In genomic region chr1:85629532-85629920, GRCh38 we compare ENCODE assay signal across 8 cellular contexts. TPM values are rescaled to one million over a fixed set of nuclear protein-coding genes. Genes with fewer than 3 reads are reported as not detected.
DNase-seq lines count a peak whose midpoint lies in the region; ATAC-seq, FAIRE-seq and TF ChIP-seq lines count a peak whose summit lies in the region.

No MANE protein-coding gene starts in this region.

- H3K36me3 ChIP-seq in HUES48 (ENCODE audit: control insufficient read depth, insufficient read depth, low read length), result no peaks in the 10 kb centered on the region
- H3K36me3 ChIP-seq in HepG2 (replicated peaks in 1 of 2; ENCODE audit: control insufficient read depth in 1 of 2, insufficient read depth in 2 of 2, low read length in 2 of 2), result no peaks in the 10 kb centered on the region
- no peaks in the 10 kb centered on the region for H3K36me3 ChIP-seq in thyroid gland

- H3K27ac ChIP-seq in HUES48 (ENCODE audit: low read depth, low read length) (peak overlapping the region; percentile 59), HepG2 (ENCODE audit: extremely low read length, insufficient read depth, low read length) (peak overlapping the region; percentile 91), thyroid gland (peak overlapping the region; percentile 78 to 97 (median 92))

- no peaks in the 10 kb centered on the region for H4K20me1 ChIP-seq in HepG2 (ENCODE audit: insufficient read depth, low read length)

- in situ Hi-C loops in astrocyte of the spinal cord (cut with HindIII; ENCODE audit: low sequenced_read_pairs), result no loop called here
- in situ Hi-C loops in HepG2 (cut with HindIII; ENCODE audit: extremely low pct_ligation_motif_present, low pct_unique_long_range_greater_than_20kb), result no loop called here

- DNase-seq in astrocyte of the spinal cord (ENCODE audit: low read depth, low spot score), result peak; percentile 44
- peak; percentile 74 for DNase-seq in HepG2 (ENCODE audit: low spot score)
- no peak for DNase-seq in thyroid gland
- DNase-seq in left colon, result no peak
- no peak for DNase-seq in SHP77 treated with DMSO at 0.1 percent for 48 hours (lab: John Stamatoyannopoulos, UW)

- TF ChIP-seq EP300 in HepG2 (IDR thresholded peaks at IDR 0.05; ENCODE audit: low read depth in 2 of 2, low read length in 2 of 2) (peak in 1 of 2 experiments; percentile 71; a peak in 2 of 4 replicates), HepG2 (CRISPR knock-in tag; IDR thresholded peaks at IDR 0.05; ENCODE audit: borderline replicate concordance) (no peak; the same call in 1 of the 2 replicates)

- POLR2A ChIA-PET in HepG2 (lab: Yijun Ruan, JAX), result interaction anchor here (0.6 to 3.5 kb wide), 16 partner anchors 10 to 1056 kb away, joined by 3 to 38 read pairs (median 7); partner anchors contain the start of genes BCL10, CCN1, CTBS and DDAH1

- 16% methylated on average over 2 of the region's 2 CpGs for WGBS in HepG2 (ENCODE audit: low lambda C conversion rate)
- 76 to 79% methylated on average over 2 of the region's 2 CpGs for WGBS in thyroid gland, 2 donors

- TF ChIP-seq RAD21 in HepG2 (CRISPR knock-in tag; IDR thresholded peaks at IDR 0.05), result no peak

- BruUV-seq in HepG2 (replicated peaks; lab: Mats Ljungman, UMichigan), result no TSS peak

- H3K4me2 ChIP-seq in HepG2 (ENCODE audit: low read depth, low read length), result peak overlapping the region; percentile 83

- no peak for FAIRE-seq in HepG2 (lab: Jason Lieb, UNC)

- intact Hi-C loops in HepG2 (cut with micrococcal nuclease; ENCODE audit: unreplicated experiment) (loop anchor here (1.0 to 2.0 kb wide), 2 partner anchors 17 to 48 kb away; no protein-coding TSS in a partner anchor), thyroid gland (cut with DNase I) (no loop called here), left colon (cut with DNase I, micrococcal nuclease) (no loop called here)

- H2AFZ ChIP-seq in HepG2 (ENCODE audit: low read length), result no peak overlapping the region

- no peak for TF ChIP-seq CTCF in astrocyte of the spinal cord (IDR thresholded peaks at IDR 0.05; ENCODE audit: low read depth, low read length)
- TF ChIP-seq CTCF in HepG2 (CRISPR knock-in tag; IDR thresholded peaks at IDR 0.05), result no peak
- TF ChIP-seq CTCF in thyroid gland (IDR thresholded peaks at IDR 0.05), result no peak

- ATAC-seq in HepG2, result peak; percentile 58
- no peak for ATAC-seq in HG03354 (IDR thresholded peaks at IDR 0.05; ENCODE audit: poor library complexity, severe bottlenecking, unreplicated experiment)
- ATAC-seq in GM18519 (IDR thresholded peaks at IDR 0.05; ENCODE audit: low FRiP score, unreplicated experiment), result no peak
- no peak for ATAC-seq in left colon

- no peak for TF ChIP-seq POLR2A in HepG2 (IDR thresholded peaks at IDR 0.05; ENCODE audit: insufficient read depth in 1 of 2, low read depth in 2 of 2, low read length in 2 of 2)
- no peak for TF ChIP-seq POLR2A in thyroid gland (IDR thresholded peaks at IDR 0.05)

- H3K4me3 ChIP-seq in HUES48 (ENCODE audit: low read depth, low read length) (no peak overlapping the region), astrocyte of the spinal cord (ENCODE audit: low read depth, low read length) (no peak overlapping the region), HepG2 (replicated peaks in 1 of 3; ENCODE audit: insufficient read depth in 1 of 3, low read depth in 2 of 3, low read length in 3 of 3) (peak overlapping the region; percentile 48 to 62 (median 56); a peak in 5 of 6 replicates), thyroid gland (replicated peaks in 1 of 3) (no peak overlapping the region)

- H3K9me3 ChIP-seq in HUES48 (ENCODE audit: control insufficient read depth, insufficient read depth, low read length) (no peaks in the 10 kb centered on the region), HepG2 (ENCODE audit: low read length) (no peaks in the 10 kb centered on the region), thyroid gland (no peaks in the 10 kb centered on the region)

- H3K9ac ChIP-seq in HUES48 (ENCODE audit: low read depth, low read length), result no peak overlapping the region
- H3K9ac ChIP-seq in HepG2 (ENCODE audit: insufficient read depth, low read depth, low read length), result peak overlapping the region; percentile 82

- H3K79me2 ChIP-seq in HepG2 (ENCODE audit: insufficient read depth, low read length), result no peaks in the 10 kb centered on the region

- CTCF ChIA-PET in HepG2 (lab: Yijun Ruan, JAX; ENCODE audit: low intra/inter-chr PET ratio, low total read pairs), result no interaction called here

- H3K4me1 ChIP-seq in HUES48 (ENCODE audit: control insufficient read depth, insufficient read depth, low read length) (peaks cover 10% of the 10 kb centered on the region), HepG2 (ENCODE audit: insufficient read depth, low read length) (peaks cover 41% of the 10 kb centered on the region), thyroid gland (peaks cover 13 to 15% of the 10 kb centered on the region in 2 donors)

- no peaks in the 10 kb centered on the region for H3K27me3 ChIP-seq in HUES48 (ENCODE audit: control insufficient read depth, insufficient read depth, low read length)
- H3K27me3 ChIP-seq in HepG2 (ENCODE audit: control insufficient read depth in 1 of 2, insufficient read depth in 2 of 2, low read length in 2 of 2), result no peaks in the 10 kb centered on the region
- H3K27me3 ChIP-seq in thyroid gland, result no peaks in the 10 kb centered on the region

TF ChIP-seq in HepG2, 621 proteins besides CTCF, POLR2A, EP300 and RAD21 (continues in another document):
- TF ChIP-seq GTF2F1 (IDR thresholded peaks at IDR 0.05; ENCODE audit: low read length) (no peak), RNF219 (CRISPR knock-in tag; IDR thresholded peaks at IDR 0.05) (no peak), GATA4 (IDR thresholded peaks at IDR 0.05; ENCODE audit: borderline replicate concordance, low read depth) (no peak), ZNF235 (CRISPR knock-in tag; IDR thresholded peaks at IDR 0.05; ENCODE audit: borderline replicate concordance) (no peak), ZNF644 (CRISPR knock-in tag; IDR thresholded peaks at IDR 0.05; ENCODE audit: low read depth) (no peak), ZNF333 (CRISPR knock-in tag; IDR thresholded peaks at IDR 0.05; ENCODE audit: borderline replicate concordance) (no peak), SKIL (CRISPR knock-in tag; IDR thresholded peaks at IDR 0.05; ENCODE audit: borderline replicate concordance) (no peak), ZNF569 (CRISPR knock-in tag; IDR thresholded peaks at IDR 0.05; ENCODE audit: borderline replicate concordance) (no peak), ZNF10 (CRISPR knock-in tag; IDR thresholded peaks at IDR 0.05; ENCODE audit: borderline replicate concordance, low read depth) (no peak)

RNA-seq across cellular contexts. Expression of gene CCN1, which starts 49.0 kb away (rescaled TPM):
- total RNA-seq in HepG2 (2016; rRNA removed; fragmentation: Illumina TruSeq; extraction: Trizol), result 1.2 and 2.6 TPM in 2 replicates
- 0.30 and 0.35 TPM in 2 replicates for total RNA-seq in HepG2 (2016; cell fraction: cytosol; rRNA removed; fragmentation: Illumina TruSeq; extraction: Trizol; ENCODE audit: low read depth)
- 1.3 and 2.6 TPM in 2 replicates for total RNA-seq in HepG2 (2016; cell fraction: insoluble cytoplasmic fraction; rRNA removed; fragmentation: Illumina TruSeq; extraction: Trizol)
- total RNA-seq in HepG2 (2016; cell fraction: membrane; rRNA removed; fragmentation: Illumina TruSeq; extraction: Trizol), result 0.96 and 1.2 TPM in 2 replicates
- total RNA-seq in HepG2 (2016; cell fraction: nucleus; rRNA removed; fragmentation: Illumina TruSeq; extraction: Trizol), result 7.9 and 8.7 TPM in 2 replicates
- 12.5 and 14.9 TPM in 2 replicates for polyA plus RNA-seq in HepG2 (2011; rRNA removed)
- 14.0 and 14.8 TPM in 2 replicates for polyA plus RNA-seq in HepG2 (2011; cell fraction: cytosol; rRNA removed)
- polyA plus RNA-seq in HepG2 (2011; cell fraction: nucleus; rRNA removed), result 39.7 and 43.2 TPM in 2 replicates
- 12.9 and 24.7 TPM in 2 replicates for polyA plus RNA-seq in HepG2 (2012)
- 0.79 and 0.81 TPM in 2 replicates for polyA plus RNA-seq in HepG2 (2016; cell fraction: cytosol; fragmentation: Illumina TruSeq; extraction: Trizol; ENCODE audit: low read depth)
- 2.6 and 3.5 TPM in 2 replicates for polyA plus RNA-seq in HepG2 (2016; cell fraction: insoluble cytoplasmic fraction; fragmentation: Illumina TruSeq; extraction: Trizol; ENCODE audit: low read depth)
- 1.3 and 2.1 TPM in 2 replicates for polyA plus RNA-seq in HepG2 (2016; cell fraction: membrane; fragmentation: Illumina TruSeq; extraction: Trizol; ENCODE audit: low read depth)
- 35.0 and 36.4 TPM in 2 replicates for polyA plus RNA-seq in HepG2 (2016; cell fraction: nucleus; fragmentation: Illumina TruSeq; extraction: Trizol; ENCODE audit: insufficient read depth, low read depth)
- 6.4 and 13.6 TPM in 2 replicates for polyA minus RNA-seq in HepG2 (2011; rRNA and poly(A)+ RNA removed; ENCODE audit: low replicate concordance)
- polyA minus RNA-seq in HepG2 (2011; cell fraction: cytosol; rRNA and poly(A)+ RNA removed), result 13.9 and 16.1 TPM in 2 replicates
- polyA minus RNA-seq in HepG2 (2011; cell fraction: nucleus; rRNA and poly(A)+ RNA removed), result 23.2 TPM in 2 replicates
- 10 to 100 TPM; 20.6 to 63.4 (median 47.6) TPM for total RNA-seq in thyroid gland
- 10 to 100 TPM; 18.0 to 18.5 TPM for total RNA-seq in left colon

Comparison
In these comparisons a context has a peak if more than half of its experiments do, and no peak if none do; other contexts are left out.
1. H3K4me3 ChIP-seq: peak in HepG2 (3 of 3); none in HUES48 (single experiment), astrocyte of the spinal cord (single experiment) and thyroid gland (0 of 3).
2. DNase-seq: peak in astrocyte of the spinal cord (single experiment) and HepG2 (single experiment); none in thyroid gland (0 of 2), left colon (0 of 2) and SHP77 treated with DMSO at 0.1 percent for 48 hours (single experiment).
3. Peak in every context shown above with its lines, with median percentiles within 50 percentile points of each other: H3K27ac ChIP-seq.